Comparison of ENCODE assay signal across 17 cellular contexts in genomic region chr14:96554315-96554910, GRCh38. TPM values are rescaled to one million over a fixed set of nuclear protein-coding genes. Genes with fewer than 3 reads are reported as not detected.
A peak's percentile ranks its signal among the peaks of the same experiment; 100 is the strongest.
DNase-seq lines count a peak whose midpoint lies in the region; ATAC-seq and TF ChIP-seq lines count a peak whose summit lies in the region.
"Had no signal": no experiment of that assay in that cellular context is flagged by ENCODE, and none has a peak within 500 bp of the region (broad histone marks: within the 10 kb centered on the region; RNA-seq: fewer than 3 reads in every experiment).

No MANE protein-coding gene starts in this region.

- ATAC-seq in right cardiac atrium (peak; percentile 73 to 86), GM21390 (IDR thresholded peaks at IDR 0.05; ENCODE audit: unreplicated experiment) (no peak)
- peak; percentile 87 for ATAC-seq in activated T-helper 17 cell treated with anti-CD3 and anti-CD28 coated beads, Interleukin-2, amount 50 U/mL, for 72 hours (replicated peaks)
- peak; percentile 72 for ATAC-seq in stimulated activated naive CD8-positive, alpha-beta T cell treated with anti-CD3 and anti-CD28 coated beads, Interleukin-15, amount 100 ng/mL, for 72 hours
- ATAC-seq: gastroesophageal sphincter, HepG2 had no signal

- H3K9me3 Mint-ChIP-seq in activated T-helper 17 cell treated with anti-CD3 and anti-CD28 coated beads, Interleukin-2, amount 50 U/mL, for 72 hours = no peaks in the 10 kb centered on the region
- no peaks in the 10 kb centered on the region for H3K9me3 Mint-ChIP-seq in stimulated activated naive CD8-positive, alpha-beta T cell treated with anti-CD3 and anti-CD28 coated beads, Interleukin-15, amount 100 ng/mL, for 72 hours
- H3K9me3 Mint-ChIP-seq: type B pancreatic cell had no signal

- DNase-seq in right cardiac atrium = no peak
- DNase-seq in left ventricle myocardium inferior = no peak
- DNase-seq in NCI-H1417 (lab: John Stamatoyannopoulos, UW) = peak in 2 of 3 experiments; percentile 53 to 91
- DNase-seq in stimulated activated naive CD8-positive, alpha-beta T cell treated with anti-CD3 and anti-CD28 coated beads, Interleukin-15, amount 100 ng/mL, for 72 hours = no peak
- DNase-seq in dorsolateral prefrontal cortex = no peak
- DNase-seq: cortex of kidney; NCI-H2171 treated with DMSO at 0.1 percent for 48 hours; SHP77; spleen; stimulated activated naive CD4-positive, alpha-beta T cell; T-helper 9 cell had no signal

- peak overlapping the region; percentile 0 for H3K4me3 Mint-ChIP-seq in activated T-helper 17 cell treated with anti-CD3 and anti-CD28 coated beads, Interleukin-2, amount 50 U/mL, for 72 hours
- H3K4me3 Mint-ChIP-seq in stimulated activated naive CD8-positive, alpha-beta T cell treated with anti-CD3 and anti-CD28 coated beads, Interleukin-15, amount 100 ng/mL, for 72 hours = peak overlapping the region in 1 of 2 donors; percentile 29
- H3K4me3 Mint-ChIP-seq: type B pancreatic cell had no signal

- H3K4me1 ChIP-seq in right cardiac atrium (ENCODE audit: control insufficient read depth, insufficient read depth, low read length) = no peaks in the 10 kb centered on the region
- H3K4me1 ChIP-seq in left ventricle myocardium inferior = no peaks in the 10 kb centered on the region
- H3K4me1 ChIP-seq: gastroesophageal sphincter had no signal

- no peaks in the 10 kb centered on the region for H3K27me3 Mint-ChIP-seq in activated T-helper 17 cell treated with anti-CD3 and anti-CD28 coated beads, Interleukin-2, amount 50 U/mL, for 72 hours
- H3K27me3 Mint-ChIP-seq in stimulated activated naive CD8-positive, alpha-beta T cell treated with anti-CD3 and anti-CD28 coated beads, Interleukin-15, amount 100 ng/mL, for 72 hours = no peaks in the 10 kb centered on the region
- H3K27me3 Mint-ChIP-seq: type B pancreatic cell had no signal

- H3K27ac Mint-ChIP-seq in activated T-helper 17 cell treated with anti-CD3 and anti-CD28 coated beads, Interleukin-2, amount 50 U/mL, for 72 hours = peak overlapping the region; percentile 55
- H3K27ac Mint-ChIP-seq in stimulated activated naive CD8-positive, alpha-beta T cell treated with anti-CD3 and anti-CD28 coated beads, Interleukin-15, amount 100 ng/mL, for 72 hours = peak overlapping the region; percentile 51 to 59
- H3K27ac Mint-ChIP-seq: type B pancreatic cell had no signal

- no peaks in the 10 kb centered on the region for H3K27me3 ChIP-seq in right cardiac atrium (ENCODE audit: control insufficient read depth, insufficient read depth)
- no peaks in the 10 kb centered on the region for H3K27me3 ChIP-seq in left ventricle myocardium inferior (ENCODE audit: low read depth)
- no peaks in the 10 kb centered on the region for H3K27me3 ChIP-seq in dorsolateral prefrontal cortex
- H3K27me3 ChIP-seq: BLaER1 treated with 17β-estradiol and CSF1 and Interleukin-3, amounts not matched to agents 10 nM and 100 nM; gastroesophageal sphincter; spleen had no signal

- TF ChIP-seq CTCF in left ventricle myocardium inferior (IDR thresholded peaks at IDR 0.05; ENCODE audit: borderline replicate concordance) (no peak), dorsolateral prefrontal cortex (IDR thresholded peaks at IDR 0.05 in 54 of 56, conservative IDR thresholded peaks at IDR 0.05 in 2 of 56; ENCODE audit: low read depth in 1 of 56, partially characterized antibody in 56 of 56) (no peak)

- intact Hi-C loops in right cardiac atrium (cut with DNase I) = no loop called here
- intact Hi-C loops in left ventricle myocardium inferior (cut with micrococcal nuclease) = no loop called here
- intact Hi-C loops in dorsolateral prefrontal cortex (cut with DNase I) = no loop called here

- peaks cover 5% of the 10 kb centered on the region for H3K4me1 Mint-ChIP-seq in activated T-helper 17 cell treated with anti-CD3 and anti-CD28 coated beads, Interleukin-2, amount 50 U/mL, for 72 hours
- H3K4me1 Mint-ChIP-seq in stimulated activated naive CD8-positive, alpha-beta T cell treated with anti-CD3 and anti-CD28 coated beads, Interleukin-15, amount 100 ng/mL, for 72 hours = peaks cover 8% of the 10 kb centered on the region

- WGBS in right cardiac atrium = 57% methylated on average over 3 of the region's 3 CpGs

- H3K4me3 ChIP-seq in right cardiac atrium (ENCODE audit: low read length) (no peak overlapping the region), left ventricle myocardium inferior (no peak overlapping the region), dorsolateral prefrontal cortex (no peak overlapping the region)
- H3K4me3 ChIP-seq: BLaER1 treated with 17β-estradiol and CSF1 and Interleukin-3, amounts not matched to agents 10 nM and 100 nM; gastroesophageal sphincter; spleen had no signal

- H3K36me3 Mint-ChIP-seq in activated T-helper 17 cell treated with anti-CD3 and anti-CD28 coated beads, Interleukin-2, amount 50 U/mL, for 72 hours (ENCODE audit: low read depth) = peaks cover 97% of the 10 kb centered on the region

- H3K36me3 ChIP-seq in left ventricle myocardium inferior = peaks cover 92% of the 10 kb centered on the region

- H3K9me3 ChIP-seq in right cardiac atrium (ENCODE audit: control insufficient read depth, low read length) = no peaks in the 10 kb centered on the region
- no peaks in the 10 kb centered on the region for H3K9me3 ChIP-seq in left ventricle myocardium inferior (replicated peaks)
- H3K9me3 ChIP-seq: BLaER1 treated with 17β-estradiol and CSF1 and Interleukin-3, amounts not matched to agents 10 nM and 100 nM; gastroesophageal sphincter; spleen had no signal

- H3K27ac ChIP-seq in right cardiac atrium (ENCODE audit: low read length) (no peak overlapping the region), left ventricle myocardium inferior (replicated peaks) (no peak overlapping the region), dorsolateral prefrontal cortex (no peak overlapping the region)
- H3K27ac ChIP-seq: BLaER1 treated with 17β-estradiol and CSF1 and Interleukin-3, amounts not matched to agents 10 nM and 100 nM; gastroesophageal sphincter; spleen had no signal

RNA-seq across cellular contexts. Expression of gene PAPOLA, which starts 52.2 kb away (rescaled TPM):
- total RNA-seq in right cardiac atrium (100 to 1,000 TPM; 124 to 184 (median 168) TPM), left ventricle myocardium inferior (136 TPM), dorsolateral prefrontal cortex (100 to 1,000 TPM; 127 to 355 (median 176) TPM)
- 84.7 TPM for polyA plus RNA-seq in right cardiac atrium
- total RNA-seq in activated T-helper 17 cell treated with anti-CD3 and anti-CD28 coated beads, Interleukin-2, amount 50 U/mL, for 72 hours = 100 to 1,000 TPM; 163 to 255 TPM

Comparison
In these comparisons a context has a peak if more than half of its experiments do, and no peak if none do; other contexts are left out.
1. DNase-seq: peak in NCI-H1417 (2 of 3); none in right cardiac atrium (0 of 3), left ventricle myocardium inferior (single experiment), stimulated activated naive CD8-positive, alpha-beta T cell treated with anti-CD3 and anti-CD28 coated beads, Interleukin-15, amount 100 ng/mL, for 72 hours (0 of 2) and dorsolateral prefrontal cortex (0 of 10).